19 cellular contexts compared by ENCODE assay signal in genomic region chr7:114789161-114789560, GRCh38.
DNase-seq lines count a peak whose midpoint lies in the region; ATAC-seq, FAIRE-seq and TF ChIP-seq lines count a peak whose summit lies in the region.
"Had no signal": no experiment of that assay in that cellular context is flagged by ENCODE, and none has a peak within 500 bp of the region (broad histone marks: within the 10 kb centered on the region; RNA-seq: fewer than 3 reads in every experiment).

No MANE protein-coding gene starts in this region.

- no peak overlapping the region for H3K4me3 ChIP-seq in endothelial cell of umbilical vein (replicated peaks in 1 of 3; ENCODE audit: insufficient read depth in 1 of 3, low read depth in 1 of 3, low read length in 3 of 3)
- no peak overlapping the region for H3K4me3 ChIP-seq in upper lobe of left lung
- H3K4me3 ChIP-seq: HAP-1, skin epidermis, vagina had no signal

- H3K27ac ChIP-seq in endothelial cell of umbilical vein (ENCODE audit: insufficient read depth, low read depth, low read length) (peak overlapping the region; percentile 52), upper lobe of left lung (no peak overlapping the region)
- H3K27ac ChIP-seq: skin epidermis, vagina had no signal

- H3K27me3 Mint-ChIP-seq in activated naive CD4-positive, alpha-beta T cell treated with anti-CD3 and anti-CD28 coated beads, Interleukin-2, amount 50 U/mL, for 24 hours: peaks cover 5% of the 10 kb centered on the region

- no peak overlapping the region for H3K4me3 Mint-ChIP-seq in activated naive CD4-positive, alpha-beta T cell treated with anti-CD3 and anti-CD28 coated beads, Interleukin-2, amount 50 U/mL, for 24 hours
- H3K4me3 Mint-ChIP-seq: activated B cell treated with CpG ODN at 0.5 μM for 24 hours; CD8-positive, alpha-beta T cell; T-helper 1 cell treated with Interleukin-12 subunit alpha and Interleukin-12 subunit beta and Interleukin-4 antibody, amounts not matched to agents 30 μg/mL and 1 μg/mL, for 36 hours had no signal

- 62 to 66% methylated on average over 2 of the region's 2 CpGs for WGBS in upper lobe of left lung, 2 donors

- DNase-seq in activated naive CD4-positive, alpha-beta T cell treated with Interleukin-2 at 50 U/mL for 16 hours: no peak
- DNase-seq in RPMI7951 (ENCODE audit: low read depth) (peak; percentile 4), endothelial cell of umbilical vein (ENCODE audit: low read depth, low spot score) (peak; percentile 75), smooth muscle cell of the brain vasculature (ENCODE audit: low read depth, low spot score) (peak; percentile 50), CD1c-positive myeloid dendritic cell (ENCODE audit: extremely low spot score) (no peak), upper lobe of left lung (no peak)
- DNase-seq: activated B cell treated with CpG ODN at 0.5 μM for 24 hours; CD8-positive, alpha-beta T cell; glutamatergic neuron; midbrain; NCI-H146; NCI-H2171 treated with DMSO at 0.1 percent for 48 hours; stimulated activated CD4-positive, alpha-beta T cell treated with anti-CD3 and anti-CD28 coated beads, Interleukin-4, amount 100 ng/mL, for 24 hours had no signal

- CTCF ChIA-PET in endothelial cell of umbilical vein (lab: Charles Lee): interaction anchor here (1.0 kb wide), 1 partner anchor 25 kb away, joined by 3 read pairs; no protein-coding TSS in a partner anchor

- H3K9me1 ChIP-seq in endothelial cell of umbilical vein (replicated peaks; ENCODE audit: control insufficient read depth, extremely low read depth, insufficient read depth, low read length): no peaks in the 10 kb centered on the region

- peaks cover 9% of the 10 kb centered on the region for H3K4me1 Mint-ChIP-seq in activated naive CD4-positive, alpha-beta T cell treated with anti-CD3 and anti-CD28 coated beads, Interleukin-2, amount 50 U/mL, for 24 hours
- H3K4me1 Mint-ChIP-seq: activated B cell treated with CpG ODN at 0.5 μM for 24 hours had no signal

- dilution Hi-C loops in endothelial cell of umbilical vein (cut with MboI; ENCODE audit: extremely low pct_ligation_motif_present, low sequenced_read_pairs): no loop called here

- H3K4me1 ChIP-seq in endothelial cell of umbilical vein (ENCODE audit: control insufficient read depth, extremely low read depth, insufficient read depth, low read length) (peaks cover 25% of the 10 kb centered on the region), upper lobe of left lung (no peaks in the 10 kb centered on the region)
- H3K4me1 ChIP-seq: HAP-1, vagina had no signal

- no TSS peak for BruUV-seq in endothelial cell of umbilical vein (replicated peaks; lab: Mats Ljungman, UMichigan)

- H3K27ac Mint-ChIP-seq in activated naive CD4-positive, alpha-beta T cell treated with anti-CD3 and anti-CD28 coated beads, Interleukin-2, amount 50 U/mL, for 24 hours: peak overlapping the region; percentile 0
- H3K27ac Mint-ChIP-seq: activated B cell treated with CpG ODN at 0.5 μM for 24 hours; CD8-positive, alpha-beta T cell; T-helper 1 cell treated with Interleukin-12 subunit alpha and Interleukin-12 subunit beta and Interleukin-4 antibody, amounts not matched to agents 30 μg/mL and 1 μg/mL, for 36 hours had no signal

- peak; percentile 93 for FAIRE-seq in endothelial cell of umbilical vein (lab: Jason Lieb, UNC)

- H4K20me1 ChIP-seq in endothelial cell of umbilical vein (replicated peaks; ENCODE audit: control insufficient read depth, extremely low read depth, insufficient read depth, low read length): no peaks in the 10 kb centered on the region

- H3K36me3 Mint-ChIP-seq in activated naive CD4-positive, alpha-beta T cell treated with anti-CD3 and anti-CD28 coated beads, Interleukin-2, amount 50 U/mL, for 24 hours: no peaks in the 10 kb centered on the region
- H3K36me3 Mint-ChIP-seq: CD8-positive, alpha-beta T cell had no signal

- TF ChIP-seq EP300 in upper lobe of left lung (IDR thresholded peaks at IDR 0.05): no peak

- H3K36me3 ChIP-seq in endothelial cell of umbilical vein (ENCODE audit: control insufficient read depth in 2 of 2, extremely low read depth in 1 of 2, insufficient read depth in 2 of 2, low read length in 2 of 2) (no peaks in the 10 kb centered on the region), upper lobe of left lung (no peaks in the 10 kb centered on the region)
- H3K36me3 ChIP-seq: HAP-1, vagina had no signal

- H3K27me3 ChIP-seq in endothelial cell of umbilical vein (ENCODE audit: control insufficient read depth in 2 of 2, insufficient read depth in 2 of 2, low read length in 2 of 2): peaks cover 2% of the 10 kb centered on the region in 2 experiments
- H3K27me3 ChIP-seq in upper lobe of left lung: no peaks in the 10 kb centered on the region
- H3K27me3 ChIP-seq: vagina had no signal

- H3K9ac ChIP-seq in endothelial cell of umbilical vein (replicated peaks; ENCODE audit: extremely low read depth, insufficient read depth, low read length): no peak overlapping the region

- no peaks in the 10 kb centered on the region for H3K9me3 Mint-ChIP-seq in activated naive CD4-positive, alpha-beta T cell treated with anti-CD3 and anti-CD28 coated beads, Interleukin-2, amount 50 U/mL, for 24 hours
- H3K9me3 Mint-ChIP-seq: CD8-positive, alpha-beta T cell had no signal

- POLR2A ChIA-PET in endothelial cell of umbilical vein (lab: Charles Lee): no interaction called here

- H3K9me3 ChIP-seq in endothelial cell of umbilical vein (replicated peaks; ENCODE audit: control insufficient read depth, insufficient read depth, low read length): no peaks in the 10 kb centered on the region
- H3K9me3 ChIP-seq in upper lobe of left lung: no peaks in the 10 kb centered on the region
- H3K9me3 ChIP-seq: HAP-1, vagina had no signal

- no peak overlapping the region for H2AFZ ChIP-seq in endothelial cell of umbilical vein (ENCODE audit: low read depth, low read length)

- TF ChIP-seq CTCF in endothelial cell of umbilical vein (IDR thresholded peaks at IDR 0.05; ENCODE audit: extremely low read depth in 1 of 2, insufficient read depth in 1 of 2, low read depth in 1 of 2, low read length in 2 of 2) (no peak), upper lobe of left lung (IDR thresholded peaks at IDR 0.05) (no peak)

- ATAC-seq in SK-N-SH treated with all-trans-retinoic acid at 6 μM for 48 hours (no peak), upper lobe of left lung (ENCODE audit: low FRiP score in 2 of 2) (no peak)
- ATAC-seq: CD8-positive, alpha-beta T cell had no signal

- TF ChIP-seq POLR2A in endothelial cell of umbilical vein (IDR thresholded peaks at IDR 0.05; ENCODE audit: low read depth, low read length): no peak
- no peak for TF ChIP-seq POLR2A in upper lobe of left lung (IDR thresholded peaks at IDR 0.05)

- peak overlapping the region; percentile 52 for H3K4me2 ChIP-seq in endothelial cell of umbilical vein (ENCODE audit: insufficient read depth, low read length)

- intact Hi-C loops in endothelial cell of umbilical vein (cut with micrococcal nuclease): loop anchor here (5.0 kb wide), 1 partner anchor 702 kb away; no protein-coding TSS in a partner anchor

- H3K79me2 ChIP-seq in endothelial cell of umbilical vein (ENCODE audit: control insufficient read depth, insufficient read depth, low read length): no peaks in the 10 kb centered on the region

TF ChIP-seq in endothelial cell of umbilical vein, 7 proteins besides CTCF, POLR2A, EP300 and RAD21:
- TF ChIP-seq JUN (IDR thresholded peaks at IDR 0.05; ENCODE audit: borderline replicate concordance, insufficient read depth, insufficient read length, low read depth) (no peak), EZH2 (IDR thresholded peaks at IDR 0.05; ENCODE audit: borderline replicate concordance, low read depth, low read length, severe bottlenecking) (no peak), MAX (IDR thresholded peaks at IDR 0.05; ENCODE audit: insufficient read depth, insufficient read length) (no peak), GATA2 (IDR thresholded peaks at IDR 0.05; ENCODE audit: insufficient read depth, insufficient read length, low read depth, low read length) (peak; percentile 33), FOS (IDR thresholded peaks at IDR 0.05; ENCODE audit: borderline replicate concordance, insufficient read depth, low read length) (no peak), POLR2AphosphoS5 (IDR thresholded peaks at IDR 0.05; ENCODE audit: insufficient read depth, low read depth, low read length) (no peak), MYC (IDR thresholded peaks at IDR 0.05; ENCODE audit: low read depth, low read length) (no peak)

TF ChIP-seq in SK-N-SH treated with all-trans-retinoic acid at 6 μM for 48 hours, 23 proteins besides CTCF, POLR2A, EP300 and RAD21 (continues in another document):
- no peak for TF ChIP-seq TSHZ2 (CRISPR knock-in tag; IDR thresholded peaks at IDR 0.05)

Comparison
In these comparisons a context has a peak if more than half of its experiments do, and no peak if none do; other contexts are left out.
1. DNase-seq: peak in RPMI7951 (single experiment), endothelial cell of umbilical vein (single experiment) and smooth muscle cell of the brain vasculature (single experiment); none in activated naive CD4-positive, alpha-beta T cell treated with Interleukin-2 at 50 U/mL for 16 hours (single experiment), CD1c-positive myeloid dendritic cell (single experiment) and upper lobe of left lung (0 of 2).